ENCODE assay signal across 1 cellular context in the genomic region with DNA sequence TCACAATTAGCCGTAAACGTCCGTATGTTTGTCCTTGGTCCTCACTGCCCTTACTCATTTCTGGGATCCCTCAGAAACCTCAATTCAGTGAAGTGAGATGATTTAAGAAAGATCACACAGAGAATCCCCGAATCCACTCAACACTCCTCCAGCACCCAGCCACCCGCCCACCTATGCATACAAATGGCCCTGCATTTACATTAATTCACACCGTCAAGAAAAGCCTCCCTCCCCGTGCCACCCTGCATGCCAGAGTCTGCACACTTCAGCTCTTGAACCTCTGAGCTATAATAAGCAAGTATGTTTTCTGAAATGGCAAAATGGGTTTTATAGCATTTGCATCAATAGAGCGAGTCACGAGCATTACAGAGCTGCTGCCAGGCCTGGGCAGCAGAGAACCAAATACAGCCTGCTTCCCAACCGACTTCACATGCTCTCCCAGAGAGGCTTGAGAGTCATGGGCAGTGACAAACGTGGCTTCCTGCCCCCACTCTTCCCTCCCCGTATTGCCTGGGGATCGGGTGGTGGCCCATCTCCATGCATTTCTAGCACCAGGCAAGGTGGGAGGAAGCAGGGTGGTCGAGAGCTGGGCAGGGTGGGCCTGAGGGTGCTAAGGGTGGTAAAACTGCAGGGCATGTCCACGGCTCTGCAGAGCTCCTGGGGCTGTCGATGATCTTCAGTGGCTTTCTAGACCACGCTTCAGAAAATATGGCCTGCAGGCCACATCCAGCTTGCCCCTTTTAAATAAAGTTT.
TF ChIP-seq lines count a peak whose summit lies in the region.

No MANE protein-coding gene starts in this region.

TF ChIP-seq in K562, 482 proteins besides CTCF, POLR2A, EP300 and RAD21 (continued from another document):
- TF ChIP-seq, protein P1, sequence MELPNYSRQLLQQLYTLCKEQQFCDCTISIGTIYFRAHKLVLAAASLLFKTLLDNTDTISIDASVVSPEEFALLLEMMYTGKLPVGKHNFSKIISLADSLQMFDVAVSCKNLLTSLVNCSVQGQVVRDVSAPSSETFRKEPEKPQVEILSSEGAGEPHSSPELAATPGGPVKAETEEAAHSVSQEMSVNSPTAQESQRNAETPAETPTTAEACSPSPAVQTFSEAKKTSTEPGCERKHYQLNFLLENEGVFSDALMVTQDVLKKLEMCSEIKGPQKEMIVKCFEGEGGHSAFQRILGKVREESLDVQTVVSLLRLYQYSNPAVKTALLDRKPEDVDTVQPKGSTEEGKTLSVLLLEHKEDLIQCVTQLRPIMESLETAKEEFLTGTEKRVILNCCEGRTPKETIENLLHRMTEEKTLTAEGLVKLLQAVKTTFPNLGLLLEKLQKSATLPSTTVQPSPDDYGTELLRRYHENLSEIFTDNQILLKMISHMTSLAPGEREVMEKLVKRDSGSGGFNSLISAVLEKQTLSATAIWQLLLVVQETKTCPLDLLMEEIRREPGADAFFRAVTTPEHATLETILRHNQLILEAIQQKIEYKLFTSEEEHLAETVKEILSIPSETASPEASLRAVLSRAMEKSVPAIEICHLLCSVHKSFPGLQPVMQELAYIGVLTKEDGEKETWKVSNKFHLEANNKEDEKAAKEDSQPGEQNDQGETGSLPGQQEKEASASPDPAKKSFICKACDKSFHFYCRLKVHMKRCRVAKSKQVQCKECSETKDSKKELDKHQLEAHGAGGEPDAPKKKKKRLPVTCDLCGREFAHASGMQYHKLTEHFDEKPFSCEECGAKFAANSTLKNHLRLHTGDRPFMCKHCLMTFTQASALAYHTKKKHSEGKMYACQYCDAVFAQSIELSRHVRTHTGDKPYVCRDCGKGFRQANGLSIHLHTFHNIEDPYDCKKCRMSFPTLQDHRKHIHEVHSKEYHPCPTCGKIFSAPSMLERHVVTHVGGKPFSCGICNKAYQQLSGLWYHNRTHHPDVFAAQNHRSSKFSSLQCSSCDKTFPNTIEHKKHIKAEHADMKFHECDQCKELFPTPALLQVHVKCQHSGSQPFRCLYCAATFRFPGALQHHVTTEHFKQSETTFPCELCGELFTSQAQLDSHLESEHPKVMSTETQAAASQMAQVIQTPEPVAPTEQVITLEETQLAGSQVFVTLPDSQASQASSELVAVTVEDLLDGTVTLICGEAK (IDR thresholded peaks at IDR 0.05) = peak; percentile 80
- TF ChIP-seq, protein P1 (CRISPR knock-in tag; IDR thresholded peaks at IDR 0.05) = no peak
